Comparison of ENCODE assay signal across 27 cellular contexts in genomic region chr18:50518787-50519520, GRCh38. TPM values are rescaled to one million over a fixed set of nuclear protein-coding genes. Genes with fewer than 3 reads are reported as not detected.
DNase-seq lines count a peak whose midpoint lies in the region; ATAC-seq and TF ChIP-seq lines count a peak whose summit lies in the region.
"Had no signal": no experiment of that assay in that cellular context is flagged by ENCODE, and none has a peak within 500 bp of the region (broad histone marks: within the 10 kb centered on the region; RNA-seq: fewer than 3 reads in every experiment).

No MANE protein-coding gene starts in this region.

- DNase-seq in DMS79 treated with DMSO at 0.1 percent for 48 hours (lab: John Stamatoyannopoulos, UW) (peak; percentile 41), SK-MEL-5 (ENCODE audit: low read depth, low spot score) (peak; percentile 26), epithelial cell of prostate (ENCODE audit: low read depth, low spot score) (peak; percentile 5), left kidney (ENCODE audit: low read depth, low spot score) (peak; percentile 12), glomerular visceral epithelial cell (ENCODE audit: extremely low spot score) (no peak), dedifferentiated amniotic fluid mesenchymal stem cell (ENCODE audit: extremely low spot score) (no peak), osteocyte (ENCODE audit: extremely low spot score, unreplicated experiment) (no peak)
- DNase-seq in activated naive CD4-positive, alpha-beta T cell treated with anti-CD3 and anti-CD28 coated beads, Interleukin-2, amount 50 U/mL, for 72 hours (ENCODE audit: low spot score in 2 of 2), result no peak
- DNase-seq: activated CD4-positive, CD25-positive, alpha-beta regulatory T cell treated with anti-CD3 and anti-CD28 coated beads, Interleukin-2, amount 50 U/mL, for 72 hours; activated gamma-delta T cell treated with Interleukin-2 at 50 U/mL for 16 hours; activated T-cell treated with anti-CD3 and anti-CD28 coated beads, Interleukin-2, amount 50 U/mL, for 1 hour; COR-L47; DND-41; erythroblast; H7; MM.1S; NCI-H1436 treated with DMSO at 0.1 percent for 48 hours; NCI-H2171 treated with DMSO at 0.1 percent for 48 hours; NCI-H524 treated with DMSO at 0.1 percent for 48 hours; nephron progenitor cell; uterus had no signal

- in situ Hi-C loops in SK-MEL-5 (cut with HindIII; ENCODE audit: low pct_unique_long_range_greater_than_20kb, low sequenced_read_pairs), result no loop called here

- H3K4me3 Mint-ChIP-seq in osteocyte (ENCODE audit: unreplicated experiment), result no peak overlapping the region
- H3K4me3 Mint-ChIP-seq: nephron progenitor cell; stimulated activated effector memory CD8-positive, alpha-beta T cell treated with anti-CD3 and anti-CD28 coated beads, Interleukin-12 subunit alpha, Interleukin-12 subunit beta, amount 100 ng/mL, for 72 hours had no signal

- H3K9me3 Mint-ChIP-seq in activated naive CD4-positive, alpha-beta T cell treated with anti-CD3 and anti-CD28 coated beads, Interleukin-2, amount 50 U/mL, for 72 hours, result no peaks in the 10 kb centered on the region
- no peaks in the 10 kb centered on the region for H3K9me3 Mint-ChIP-seq in osteocyte (ENCODE audit: unreplicated experiment)
- H3K9me3 Mint-ChIP-seq: nephron progenitor cell; stimulated activated effector memory CD8-positive, alpha-beta T cell treated with anti-CD3 and anti-CD28 coated beads, Interleukin-12 subunit alpha, Interleukin-12 subunit beta, amount 100 ng/mL, for 72 hours had no signal

- no peak for TF ChIP-seq CTCF in osteocyte (IDR thresholded peaks at IDR 0.05)

- peaks cover 2% of the 10 kb centered on the region for H3K27me3 Mint-ChIP-seq in osteocyte (ENCODE audit: unreplicated experiment)

- ATAC-seq in activated naive CD4-positive, alpha-beta T cell treated with anti-CD3 and anti-CD28 coated beads, Interleukin-2, amount 50 U/mL, for 72 hours, result no peak
- ATAC-seq: K562; left lobe of liver; stimulated activated effector memory CD8-positive, alpha-beta T cell treated with anti-CD3 and anti-CD28 coated beads, Interleukin-12 subunit alpha, Interleukin-12 subunit beta, amount 100 ng/mL, for 72 hours had no signal

- no peaks in the 10 kb centered on the region for H3K4me1 Mint-ChIP-seq in osteocyte (ENCODE audit: unreplicated experiment)
- H3K4me1 Mint-ChIP-seq: stimulated activated effector memory CD8-positive, alpha-beta T cell treated with anti-CD3 and anti-CD28 coated beads, Interleukin-12 subunit alpha, Interleukin-12 subunit beta, amount 100 ng/mL, for 72 hours had no signal

- H3K27ac ChIP-seq in epithelial cell of prostate, result peak overlapping the region; percentile 25
- H3K27ac ChIP-seq: uterus had no signal

- H3K36me3 Mint-ChIP-seq in activated naive CD4-positive, alpha-beta T cell treated with anti-CD3 and anti-CD28 coated beads, Interleukin-2, amount 50 U/mL, for 72 hours, result no peaks in the 10 kb centered on the region
- H3K36me3 Mint-ChIP-seq in osteocyte (ENCODE audit: unreplicated experiment), result no peaks in the 10 kb centered on the region
- H3K36me3 Mint-ChIP-seq: stimulated activated effector memory CD8-positive, alpha-beta T cell treated with anti-CD3 and anti-CD28 coated beads, Interleukin-12 subunit alpha, Interleukin-12 subunit beta, amount 100 ng/mL, for 72 hours had no signal

- H3K27ac Mint-ChIP-seq in activated naive CD4-positive, alpha-beta T cell treated with anti-CD3 and anti-CD28 coated beads, Interleukin-2, amount 50 U/mL, for 72 hours, result no peak overlapping the region
- H3K27ac Mint-ChIP-seq in osteocyte (ENCODE audit: unreplicated experiment), result no peak overlapping the region
- H3K27ac Mint-ChIP-seq: nephron progenitor cell; stimulated activated effector memory CD8-positive, alpha-beta T cell treated with anti-CD3 and anti-CD28 coated beads, Interleukin-12 subunit alpha, Interleukin-12 subunit beta, amount 100 ng/mL, for 72 hours had no signal

RNA-seq across cellular contexts. Expression of gene MAPK4, which starts 40.9 kb away (rescaled TPM):
- total RNA-seq in SK-MEL-5 (2014; rRNA removed; shearing (Covaris generic)), result 55.8 and 62.4 TPM in 2 replicates
- polyA plus RNA-seq in SK-MEL-5 (2015; cell fraction: cytosol; rRNA removed), result 48.1 and 60.2 TPM in 2 replicates
- 29.1 and 30.1 TPM in 2 replicates for polyA plus RNA-seq in SK-MEL-5 (2015; cell fraction: nucleus; rRNA removed)
- total RNA-seq in activated naive CD4-positive, alpha-beta T cell treated with anti-CD3 and anti-CD28 coated beads, Interleukin-2, amount 50 U/mL, for 72 hours, result not detected
- total RNA-seq in osteocyte, result not detected in 2 replicates
- total RNA-seq: glomerular endothelial cell, K562, mononuclear cell had no signal
- polyA plus RNA-seq: BJ, K562 had no signal

Comparison
In these comparisons a context has a peak if more than half of its experiments do, and no peak if none do; other contexts are left out.
1. DNase-seq: peak in DMS79 treated with DMSO at 0.1 percent for 48 hours (single experiment), SK-MEL-5 (single experiment), epithelial cell of prostate (single experiment) and left kidney (single experiment); none in glomerular visceral epithelial cell (single experiment), activated naive CD4-positive, alpha-beta T cell treated with anti-CD3 and anti-CD28 coated beads, Interleukin-2, amount 50 U/mL, for 72 hours (0 of 2), dedifferentiated amniotic fluid mesenchymal stem cell (single experiment) and osteocyte (single experiment).
2. RNA of gene MAPK4, which starts 40.9 kb away (total RNA-seq): 55.8 to 62.4 TPM in SK-MEL-5; not detected in activated naive CD4-positive, alpha-beta T cell treated with anti-CD3 and anti-CD28 coated beads, Interleukin-2, amount 50 U/mL, for 72 hours and not detected in osteocyte; every median in the first group is over 10 times any median in the second.